ENCODE assay signal across 28 cellular contexts in genomic region chr7:80890839-80891544, GRCh38. TPM values are rescaled to one million over a fixed set of nuclear protein-coding genes. Genes with fewer than 3 reads are reported as not detected.
DNase-seq lines count a peak whose midpoint lies in the region; ATAC-seq, FAIRE-seq and TF ChIP-seq lines count a peak whose summit lies in the region.
"Had no signal": no experiment of that assay in that cellular context is flagged by ENCODE, and none has a peak within 500 bp of the region (broad histone marks: within the 10 kb centered on the region; RNA-seq: fewer than 3 reads in every experiment).

No MANE protein-coding gene starts in this region.

- H3K4me1 ChIP-seq in mammary epithelial cell (ENCODE audit: insufficient read depth, low read length) (no peaks in the 10 kb centered on the region), SK-N-SH (ENCODE audit: control insufficient read depth in 1 of 2, insufficient read depth in 2 of 2, low read depth in 1 of 2, low read length in 1 of 2) (peaks cover 11 to 12% of the 10 kb centered on the region in 2 experiments; a peak in 2 of 4 replicates), mesenchymal stem cell (ENCODE audit: control insufficient read depth, insufficient read depth, low read depth, low read length) (peaks cover 3% of the 10 kb centered on the region), upper lobe of right lung (peaks cover 6% of the 10 kb centered on the region), gastrocnemius medialis (peaks cover 12 to 14% of the 10 kb centered on the region in 2 donors)
- H3K4me1 ChIP-seq: adrenal gland had no signal

- no peaks in the 10 kb centered on the region; the same call in 1 of the 2 replicates for H3K9me2 ChIP-seq in SK-N-SH

- no peak for TF ChIP-seq EP300 in SK-N-SH (IDR thresholded peaks at IDR 0.05; ENCODE audit: borderline replicate concordance in 1 of 2, low read depth in 1 of 2, low read length in 1 of 2)

- peaks cover 21% of the 10 kb centered on the region for H3K36me3 ChIP-seq in mammary epithelial cell (ENCODE audit: insufficient read depth, low read length)
- peaks cover 10 to 15% of the 10 kb centered on the region in 2 experiments for H3K36me3 ChIP-seq in SK-N-SH (replicated peaks in 1 of 2; ENCODE audit: control insufficient read depth in 1 of 2, insufficient read depth in 2 of 2, low read length in 1 of 2)
- peaks cover 7 to 80% of the 10 kb centered on the region in 2 experiments for H3K36me3 ChIP-seq in mesenchymal stem cell (ENCODE audit: control insufficient read depth in 1 of 2, insufficient read depth in 2 of 2, low read depth in 1 of 2, low read length in 2 of 2)
- no peaks in the 10 kb centered on the region for H3K36me3 ChIP-seq in upper lobe of right lung
- no peaks in the 10 kb centered on the region for H3K36me3 ChIP-seq in gastrocnemius medialis
- H3K36me3 ChIP-seq: adrenal gland, cardiac muscle cell had no signal

- TF ChIP-seq CTCF in MCF 10A (IDR thresholded peaks at IDR 0.05; ENCODE audit: unreplicated experiment), result no peak
- no peak for TF ChIP-seq CTCF in mammary epithelial cell (conservative IDR thresholded peaks at IDR 0.05 in 1 of 2, IDR thresholded peaks at IDR 0.05 in 1 of 2; ENCODE audit: extremely low read depth in 1 of 2, insufficient read depth in 1 of 2, low read depth in 1 of 2, low read length in 2 of 2)
- TF ChIP-seq CTCF in SK-N-SH (IDR thresholded peaks at IDR 0.05), result no peak
- TF ChIP-seq CTCF in upper lobe of right lung (IDR thresholded peaks at IDR 0.05), result no peak
- no peak for TF ChIP-seq CTCF in gastrocnemius medialis (IDR thresholded peaks at IDR 0.05 in 4 of 5, conservative IDR thresholded peaks at IDR 0.05 in 1 of 5)

- no peak for ATAC-seq in upper lobe of right lung
- ATAC-seq in gastrocnemius medialis, result no peak
- ATAC-seq: left colon; stimulated activated naive CD8-positive, alpha-beta T cell treated with anti-CD3 and anti-CD28 coated beads, Interleukin-15, Interleukin-2, amounts not matched to agents 100 U/mL and 50 U/mL, for 24 hours; WTC11 had no signal

- H3K9me3 Mint-ChIP-seq in MCF 10A (ENCODE audit: unreplicated experiment), result no peaks in the 10 kb centered on the region
- H3K9me3 Mint-ChIP-seq: IgD-negative memory B cell; T-helper 2 cell treated with Interferon-gamma antibody and Interleukin-4, amounts not matched to agents 5 μg/mL and 100 μg/mL, for 36 hours; WTC11 had no signal

- H3K9ac ChIP-seq in mammary epithelial cell (ENCODE audit: insufficient read depth, low read length), result no peak overlapping the region
- no peak overlapping the region for H3K9ac ChIP-seq in SK-N-SH
- peak overlapping the region; percentile 46 for H3K9ac ChIP-seq in mesenchymal stem cell (ENCODE audit: low read length)

- H3K4me2 ChIP-seq in mammary epithelial cell (ENCODE audit: insufficient read depth, low read depth, low read length), result no peak overlapping the region
- no peak overlapping the region for H3K4me2 ChIP-seq in SK-N-SH
- no peak overlapping the region for H3K4me2 ChIP-seq in mesenchymal stem cell (ENCODE audit: low read length, poor library complexity, severe bottlenecking)
- H3K4me2 ChIP-seq: PC-9 had no signal

- no peak overlapping the region for H2AFZ ChIP-seq in mammary epithelial cell (ENCODE audit: low read depth, low read length)
- peak overlapping the region; percentile 11; the same call in 1 of the 2 replicates for H2AFZ ChIP-seq in SK-N-SH (ENCODE audit: low read depth)
- H2AFZ ChIP-seq in mesenchymal stem cell (ENCODE audit: low read depth, low read length), result no peak overlapping the region
- H2AFZ ChIP-seq: PC-9 had no signal

- H3K4ac ChIP-seq in mesenchymal stem cell (ENCODE audit: low read depth in 1 of 2, low read length in 2 of 2), result peak overlapping the region in 1 of 2 experiments; percentile 69

- H3K79me2 ChIP-seq in mammary epithelial cell (ENCODE audit: insufficient read depth, low read length) (peaks cover 74% of the 10 kb centered on the region), SK-N-SH (ENCODE audit: insufficient read depth) (peaks cover 19% of the 10 kb centered on the region; the same call in 1 of the 2 replicates)

- H3K18ac ChIP-seq in mesenchymal stem cell (ENCODE audit: low read depth in 1 of 2, low read length in 2 of 2), result no peak overlapping the region

- BruUV-seq in MCF 10A (replicated peaks; lab: Mats Ljungman, UMichigan) (no TSS peak), mammary epithelial cell (replicated peaks; lab: Mats Ljungman, UMichigan) (no TSS peak)

- H2BK12ac ChIP-seq in mesenchymal stem cell (ENCODE audit: low read length in 2 of 2), result peak overlapping the region in 1 of 2 experiments; percentile 63

- H2AK5ac ChIP-seq in mesenchymal stem cell (ENCODE audit: low read length, severe bottlenecking), result peak overlapping the region; percentile 77

- H3K27ac ChIP-seq in mammary epithelial cell (ENCODE audit: insufficient read depth, low read depth, low read length) (no peak overlapping the region), SK-N-SH (ENCODE audit: low read depth in 2 of 2, low read length in 1 of 2) (peak overlapping the region in 1 of 2 experiments; percentile 62; a peak in 2 of 4 replicates), mesenchymal stem cell (ENCODE audit: low read length, poor library complexity, severe bottlenecking) (no peak overlapping the region), upper lobe of right lung (peak overlapping the region; percentile 7), gastrocnemius medialis (peak overlapping the region in 2 of 4 donors; percentile 4 to 27)
- H3K27ac ChIP-seq: adrenal gland, cardiac muscle cell, epithelial cell of prostate, HL-60, PC-9, psoas muscle had no signal

- POLR2A ChIA-PET in MCF 10A (lab: Yijun Ruan, JAX) (interaction anchor here (1.0 kb wide), 1 partner anchor 28 kb away, joined by 5 read pairs; the partner anchor contains the start of gene SEMA3C), SK-N-SH (lab: Yijun Ruan, JAX) (no interaction called here)

- H3K27ac Mint-ChIP-seq in MCF 10A (ENCODE audit: low read depth, unreplicated experiment), result no peak overlapping the region
- H3K27ac Mint-ChIP-seq: IgD-negative memory B cell; T-helper 2 cell treated with Interferon-gamma antibody and Interleukin-4, amounts not matched to agents 5 μg/mL and 100 μg/mL, for 36 hours; WTC11 had no signal

- no peak overlapping the region for H2BK15ac ChIP-seq in mesenchymal stem cell (ENCODE audit: low read depth, poor library complexity, severe bottlenecking)

- no peak overlapping the region for H3K23ac ChIP-seq in mesenchymal stem cell (ENCODE audit: low read length in 2 of 2)

- no peak for TF ChIP-seq RAD21 in SK-N-SH (IDR thresholded peaks at IDR 0.05; ENCODE audit: low read length)

- dilution Hi-C loops in mammary epithelial cell (cut with HindIII; ENCODE audit: low sequenced_read_pairs), result no loop called here

- DNase-seq in MCF 10A (ENCODE audit: unreplicated experiment), result no peak
- DNase-seq in mammary epithelial cell, result no peak
- DNase-seq in SK-N-SH, result no peak
- peak; percentile 8 for DNase-seq in mesenchymal stem cell
- DNase-seq in upper lobe of right lung, result no peak
- DNase-seq in NCI-H187 (lab: John Stamatoyannopoulos, UW), result no peak
- no peak for DNase-seq in gastrocnemius medialis
- DNase-seq in GM12891 (ENCODE audit: insufficient read length, low spot score), result no peak
- DNase-seq: 8988T; activated CD4-positive, alpha-beta T cell treated with anti-CD3 and anti-CD28 coated beads, Interleukin-2, amount 50 U/mL, for 4 hours; activated effector memory CD4-positive, alpha-beta T cell treated with Interleukin-2 at 50 U/mL for 16 hours; adrenal gland; Caco-2; EL; left colon; midbrain; NCI-H146; NCI-H748 treated with DMSO at 0.1 percent for 48 hours; PC-9; psoas muscle; stimulated activated CD4-positive, alpha-beta T cell treated with anti-CD3 and anti-CD28 coated beads, Interleukin-4, amount 100 ng/mL, for 1 hour; stimulated activated naive CD8-positive, alpha-beta T cell treated with anti-CD3 and anti-CD28 coated beads, Interleukin-15, Interleukin-2, amounts not matched to agents 100 U/mL and 50 U/mL, for 24 hours had no signal

- H4K8ac ChIP-seq in mesenchymal stem cell (ENCODE audit: low read length), result no peak overlapping the region

- H3F3A ChIP-seq in SK-N-SH (replicated peaks; ENCODE audit: insufficient read depth), result peaks cover 6% of the 10 kb centered on the region

- in situ Hi-C loops in mammary epithelial cell (cut with MboI; ENCODE audit: low sequenced_read_pairs in 2 of 2) (no loop called here), gastrocnemius medialis (cut with MboI; ENCODE audit: low sequenced_read_pairs in 4 of 4) (no loop called here)

- 100% methylated on average over 3 of the region's 5 CpGs for WGBS in mammary epithelial cell (ENCODE audit: low coverage, missing lambda C conversion rate)
- WGBS in SK-N-SH (ENCODE audit: low lambda C conversion rate), result 96% methylated on average over 5 of the region's 5 CpGs
- WGBS in mesenchymal stem cell, result 92% methylated on average over 4 of the region's 5 CpGs

- peaks cover 22% of the 10 kb centered on the region for H3K36me3 Mint-ChIP-seq in MCF 10A (ENCODE audit: insufficient read depth, unreplicated experiment)
- H3K36me3 Mint-ChIP-seq: IgD-negative memory B cell, WTC11 had no signal

- no peaks in the 10 kb centered on the region for H3K27me3 ChIP-seq in mammary epithelial cell (ENCODE audit: insufficient read depth, low read length)
- no peaks in the 10 kb centered on the region for H3K27me3 ChIP-seq in SK-N-SH (ENCODE audit: insufficient read depth)
- no peaks in the 10 kb centered on the region for H3K27me3 ChIP-seq in mesenchymal stem cell (ENCODE audit: control insufficient read depth in 1 of 2, insufficient read depth in 1 of 2, low read length in 2 of 2)
- H3K27me3 ChIP-seq in upper lobe of right lung, result no peaks in the 10 kb centered on the region
- H3K27me3 ChIP-seq in gastrocnemius medialis, result no peaks in the 10 kb centered on the region
- H3K27me3 ChIP-seq: adrenal gland, cardiac muscle cell had no signal

- no peak overlapping the region for H2BK120ac ChIP-seq in mesenchymal stem cell (ENCODE audit: low read depth, low read length)

- CTCF ChIA-PET in MCF 10A (lab: Yijun Ruan, JAX) (no interaction called here), mammary epithelial cell (lab: Charles Lee; ENCODE audit: low non-redundant PET) (no interaction called here), SK-N-SH (lab: Yijun Ruan, JAX) (interaction anchor here (1.0 to 1.5 kb wide), 2 partner anchors 11 to 579 kb away, joined by 3 read pairs; no protein-coding TSS in a partner anchor)

- no peaks in the 10 kb centered on the region for H3K27me3 Mint-ChIP-seq in MCF 10A (ENCODE audit: insufficient read depth, unreplicated experiment)
- H3K27me3 Mint-ChIP-seq: IgD-negative memory B cell had no signal

- no peak for TF ChIP-seq POLR2A in gastrocnemius medialis (IDR thresholded peaks at IDR 0.05)
- TF ChIP-seq POLR2A in GM12891 (IDR thresholded peaks at IDR 0.05; ENCODE audit: low read depth, low read length), result no peak

- H3K4me3 Mint-ChIP-seq in MCF 10A (ENCODE audit: unreplicated experiment), result peak overlapping the region; percentile 38
- H3K4me3 Mint-ChIP-seq: IgD-negative memory B cell; T-helper 2 cell treated with Interferon-gamma antibody and Interleukin-4, amounts not matched to agents 5 μg/mL and 100 μg/mL, for 36 hours; WTC11 had no signal

- H4K91ac ChIP-seq in mesenchymal stem cell (ENCODE audit: low read length), result no peak overlapping the region

- H3K9me3 ChIP-seq in mammary epithelial cell (replicated peaks; ENCODE audit: insufficient read depth, low read length) (no peaks in the 10 kb centered on the region), SK-N-SH (no peaks in the 10 kb centered on the region), mesenchymal stem cell (ENCODE audit: control insufficient read depth, low read length) (no peaks in the 10 kb centered on the region), upper lobe of right lung (no peaks in the 10 kb centered on the region), gastrocnemius medialis (no peaks in the 10 kb centered on the region)
- H3K9me3 ChIP-seq: Caco-2, psoas muscle had no signal

- H3K4me1 Mint-ChIP-seq in MCF 10A (ENCODE audit: insufficient read depth, unreplicated experiment), result peaks cover 19% of the 10 kb centered on the region
- H3K4me1 Mint-ChIP-seq: IgD-negative memory B cell had no signal

- no peak for FAIRE-seq in GM12891 (lab: Jason Lieb, UNC)

- no peak overlapping the region for H3K14ac ChIP-seq in mesenchymal stem cell (ENCODE audit: low read length in 2 of 2)

- H3K79me1 ChIP-seq in mesenchymal stem cell (replicated peaks; ENCODE audit: low read length, poor library complexity, severe bottlenecking), result peaks cover 5% of the 10 kb centered on the region

- H3K4me3 ChIP-seq in mammary epithelial cell (replicated peaks in 1 of 3; ENCODE audit: insufficient read depth in 1 of 3, low read depth in 2 of 3, low read length in 3 of 3) (no peak overlapping the region), SK-N-SH (ENCODE audit: low read depth in 2 of 2, low read length in 1 of 2) (no peak overlapping the region), mesenchymal stem cell (ENCODE audit: insufficient read depth in 1 of 2, low read depth in 1 of 2, low read length in 2 of 2) (peak overlapping the region in 1 of 2 experiments; percentile 11), upper lobe of right lung (no peak overlapping the region), gastrocnemius medialis (no peak overlapping the region)
- H3K4me3 ChIP-seq: adrenal gland, cardiac muscle cell, PC-9, psoas muscle had no signal

- H4K20me1 ChIP-seq in mammary epithelial cell (ENCODE audit: insufficient read depth, low read length) (no peaks in the 10 kb centered on the region), SK-N-SH (ENCODE audit: insufficient read depth) (no peaks in the 10 kb centered on the region)

- intact Hi-C loops in MCF 10A (cut with micrococcal nuclease) (no loop called here), mammary epithelial cell (cut with micrococcal nuclease) (no loop called here), upper lobe of right lung (cut with DNase I) (no loop called here), gastrocnemius medialis (cut with DNase I; ENCODE audit: low total_unique reads) (no loop called here)

- no peak overlapping the region for H2BK5ac ChIP-seq in mesenchymal stem cell (ENCODE audit: low read depth, low read length, poor library complexity, severe bottlenecking)

RNA-seq across cellular contexts. Expression of gene SEMA3C, which starts 27.9 kb away (rescaled TPM):
- 91.0 and 140 TPM in 2 replicates for total RNA-seq in MCF 10A (2022)
- 100 to 1,000 TPM; 312 to 708 TPM for total RNA-seq in mammary epithelial cell
- 140 TPM for polyA plus RNA-seq in mammary epithelial cell
- polyA minus RNA-seq in mammary epithelial cell, result 473 TPM
- 51.1 and 64.1 TPM in 2 replicates for polyA plus RNA-seq in SK-N-SH (2012; rRNA removed)
- polyA plus RNA-seq in SK-N-SH (2012; cell fraction: cytosol; rRNA removed), result 61.6 and 67.3 TPM in 2 replicates
- 66.6 and 76.1 TPM in 2 replicates for polyA plus RNA-seq in SK-N-SH (2012; cell fraction: nucleus; rRNA removed)
- polyA plus RNA-seq in mesenchymal stem cell (2013, experiment 1 of 2), result 15.0 TPM
- 14.3 TPM for polyA plus RNA-seq in mesenchymal stem cell (2013, experiment 2 of 2)
- total RNA-seq in upper lobe of right lung, result 37.2 TPM
- total RNA-seq in gastrocnemius medialis, result 10 to 100 TPM in 2 of 4 donors, 1 to 10 TPM in 2; 5.4 to 58.5 (median 30.3) TPM
- polyA plus RNA-seq in GM12891 (2012; ENCODE audit: low read depth, missing spikeins), result not detected
- polyA plus RNA-seq: IgD-negative memory B cell had no signal
